ENCODE assay signal across 16 cellular contexts in genomic region chr9:8136477-8136876, GRCh38.
DNase-seq lines count a peak whose midpoint lies in the region; ATAC-seq lines count a peak whose summit lies in the region.
"Had no signal": no experiment of that assay in that cellular context is flagged by ENCODE, and none has a peak within 500 bp of the region (broad histone marks: within the 10 kb centered on the region; RNA-seq: fewer than 3 reads in every experiment).

No MANE protein-coding gene starts in this region.

- no peak for DNase-seq in activated CD8-positive, alpha-beta memory T cell treated with anti-CD3 and anti-CD28 coated beads, Interleukin-2, amount 50 U/mL, for 48 hours
- DNase-seq in activated T-cell treated with anti-CD3 and anti-CD28 coated beads, Interleukin-2, amount 50 U/mL, for 1 hour = no peak
- no peak for DNase-seq in dermis blood vessel endothelial cell
- DNase-seq: activated CD4-positive, alpha-beta T cell treated with anti-CD3 and anti-CD28 coated beads, Interleukin-2, amount 50 U/mL, for 4 hours; activated gamma-delta T cell treated with Interleukin-2 at 50 U/mL for 16 hours; adrenal gland; colonic mucosa; left cardiac atrium; mesendoderm; natural killer cell; NCI-H1436 had no signal

- ATAC-seq in GM18907 (IDR thresholded peaks at IDR 0.05; ENCODE audit: unreplicated experiment) (peak; percentile 96), GM21528 (IDR thresholded peaks at IDR 0.05; ENCODE audit: low FRiP score, unreplicated experiment) (peak; percentile 84), HG03097 (IDR thresholded peaks at IDR 0.05; ENCODE audit: low FRiP score, unreplicated experiment) (peak; percentile 92), HG03571 (IDR thresholded peaks at IDR 0.05; ENCODE audit: unreplicated experiment) (peak; percentile 85)
- ATAC-seq: left cardiac atrium; natural killer cell; stimulated activated memory B cell treated with anti-CD40 and anti-IgM and Interleukin-4, amounts not matched to agents 10 μg/mL and 1 μg/mL and 100 μg/mL, for 72 hours had no signal
